ENCODE assay signal across 9 cellular contexts in the genomic region with DNA sequence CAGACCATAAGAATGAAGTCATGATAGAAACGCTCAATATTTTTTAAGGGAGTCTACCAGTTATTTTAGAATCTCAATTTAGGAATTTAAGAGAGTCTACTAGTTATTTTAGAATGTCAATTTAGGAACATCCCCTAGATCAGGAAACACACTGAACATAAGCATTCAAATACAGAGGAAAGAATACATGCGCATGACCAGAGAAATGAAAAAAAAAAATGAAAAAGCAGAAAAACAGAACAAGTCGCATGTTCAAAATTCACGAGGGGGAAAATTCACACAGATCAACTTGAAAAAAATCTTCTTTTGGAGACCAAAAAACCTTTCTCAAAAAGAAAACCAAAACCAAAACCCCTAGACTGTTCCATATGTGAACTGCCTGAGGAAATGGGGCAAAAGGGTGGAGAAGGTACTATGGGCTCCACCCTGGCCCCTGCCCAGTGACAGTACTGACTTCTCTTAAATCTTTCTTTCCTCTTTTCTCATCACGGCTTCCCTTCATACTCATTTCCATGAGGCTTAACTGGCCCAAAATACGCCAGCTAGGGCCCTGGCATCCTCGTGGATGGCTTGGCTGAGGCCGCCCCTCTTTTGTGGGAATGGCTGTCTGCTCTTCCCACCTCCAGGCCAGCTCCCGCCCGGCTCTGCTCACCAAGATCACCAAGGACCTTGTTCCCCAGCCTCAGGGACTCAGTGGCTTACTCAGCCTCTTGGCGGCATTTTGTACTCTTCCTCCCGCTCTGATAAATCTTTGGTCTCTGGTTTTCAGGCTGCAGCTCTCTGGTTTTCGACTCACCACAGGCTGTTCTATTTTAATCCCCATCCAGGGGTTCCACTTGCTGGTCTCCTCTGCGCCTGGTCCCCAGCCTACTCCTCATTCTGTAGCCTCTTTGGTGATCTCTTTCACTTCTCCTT. TPM values are rescaled to one million over a fixed set of nuclear protein-coding genes. Genes with fewer than 3 reads are reported as not detected.
DNase-seq lines count a peak whose midpoint lies in the region; ATAC-seq and TF ChIP-seq lines count a peak whose summit lies in the region.
"Had no signal": no experiment of that assay in that cellular context is flagged by ENCODE, and none has a peak within 500 bp of the region (broad histone marks: within the 10 kb centered on the region; RNA-seq: fewer than 3 reads in every experiment).

No MANE protein-coding gene starts in this region.

- H3K9ac ChIP-seq in mesendoderm (ENCODE audit: low read length) = no peak overlapping the region
- H3K9ac ChIP-seq: parathyroid adenoma had no signal

- no peak overlapping the region for H3K18ac ChIP-seq in mesendoderm (ENCODE audit: low read length)

- H2AFZ ChIP-seq in ACC112 (ENCODE audit: low read length, unreplicated experiment) (no peak overlapping the region), hepatocyte (no peak overlapping the region)
- H2AFZ ChIP-seq: parathyroid adenoma had no signal

- H3K9me2 ChIP-seq in hepatocyte (replicated peaks; ENCODE audit: insufficient read depth) = no peaks in the 10 kb centered on the region

- H3K4me1 ChIP-seq in ACC112 (ENCODE audit: control insufficient read depth, insufficient read depth, low read length, unreplicated experiment) (peaks cover 19% of the 10 kb centered on the region), mesendoderm (ENCODE audit: control insufficient read depth, low read depth, low read length) (peaks cover 6% of the 10 kb centered on the region), hepatocyte (ENCODE audit: insufficient read depth) (no peaks in the 10 kb centered on the region)

- peaks cover 15% of the 10 kb centered on the region for H3K36me3 Mint-ChIP-seq in activated T-helper 1 cell treated with anti-CD3 and anti-CD28 coated beads, Interleukin-12 subunit alpha, Interleukin-12 subunit beta, Interleukin-2, Interleukin-4 antibody, amounts not matched to agents 30 ng/mL and 10 ng/mL and 1 ng/mL, durations not matched to agents 14 hours and 24 hours and 36 hours (ENCODE audit: low read depth)

- peaks cover 74% of the 10 kb centered on the region for H3K4me1 Mint-ChIP-seq in activated T-helper 1 cell treated with anti-CD3 and anti-CD28 coated beads, Interleukin-12 subunit alpha, Interleukin-12 subunit beta, Interleukin-2, Interleukin-4 antibody, amounts not matched to agents 30 ng/mL and 10 ng/mL and 1 ng/mL, durations not matched to agents 14 hours and 24 hours and 36 hours (ENCODE audit: low read depth)

- no peak overlapping the region for H2BK120ac ChIP-seq in mesendoderm (ENCODE audit: low read depth, low read length)

- H3K79me1 ChIP-seq in mesendoderm (ENCODE audit: low read length) = peaks cover 17% of the 10 kb centered on the region

- TF ChIP-seq POLR2A in GM19099 (IDR thresholded peaks at IDR 0.05; ENCODE audit: extremely low read depth, insufficient read length, low read depth) = peak; percentile 24

- peak overlapping the region; percentile 25 for H2BK5ac ChIP-seq in mesendoderm (ENCODE audit: low read length)

- no peaks in the 10 kb centered on the region for H3K27me3 Mint-ChIP-seq in activated T-helper 1 cell treated with anti-CD3 and anti-CD28 coated beads, Interleukin-12 subunit alpha, Interleukin-12 subunit beta, Interleukin-2, Interleukin-4 antibody, amounts not matched to agents 30 ng/mL and 10 ng/mL and 1 ng/mL, durations not matched to agents 14 hours and 24 hours and 36 hours (ENCODE audit: insufficient read depth)

- no CpG with 5 or more reads among the region's 14 CpGs for WGBS in mesendoderm (ENCODE audit: extremely low coverage, insufficient coverage, low lambda C conversion rate)
- WGBS in hepatocyte (ENCODE audit: low lambda C conversion rate, missing lambda C conversion rate) = 88% methylated on average over 14 of the region's 14 CpGs

- TF ChIP-seq CTCF in hepatocyte (IDR thresholded peaks at IDR 0.05; ENCODE audit: poor library complexity) = no peak

- H4K8ac ChIP-seq in mesendoderm (ENCODE audit: low read depth, low read length) = no peak overlapping the region

- no peak overlapping the region for H2AK5ac ChIP-seq in mesendoderm (ENCODE audit: low read length)

- H2BK15ac ChIP-seq in mesendoderm (replicated peaks; ENCODE audit: low read depth) = no peak overlapping the region

- H3K4me2 ChIP-seq in mesendoderm (ENCODE audit: low read length) = no peak overlapping the region
- H3K4me2 ChIP-seq in hepatocyte = no peak overlapping the region

- peak overlapping the region; percentile 97 for H3K27ac Mint-ChIP-seq in activated T-helper 1 cell treated with anti-CD3 and anti-CD28 coated beads, Interleukin-12 subunit alpha, Interleukin-12 subunit beta, Interleukin-2, Interleukin-4 antibody, amounts not matched to agents 30 ng/mL and 10 ng/mL and 1 ng/mL, durations not matched to agents 14 hours and 24 hours and 36 hours

- DNase-seq in activated T-helper 1 cell treated with anti-CD3 and anti-CD28 coated beads, Interleukin-12 subunit alpha, Interleukin-12 subunit beta, Interleukin-2, Interleukin-4 antibody, amounts not matched to agents 30 ng/mL and 10 ng/mL and 1 ng/mL, durations not matched to agents 14 hours and 24 hours and 36 hours (ENCODE audit: low spot score) = peak; percentile 27
- DNase-seq in mesendoderm = no peak
- DNase-seq in putamen (ENCODE audit: low spot score) = no peak
- DNase-seq in activated effector memory CD4-positive, alpha-beta T cell treated with anti-CD3 and anti-CD28 coated beads, Interleukin-2, amount 50 U/mL, for 16 hours = no peak
- no peak for DNase-seq in hepatocyte (ENCODE audit: low spot score)

- peak overlapping the region; percentile 30 for H3K4me3 ChIP-seq in ACC112 (ENCODE audit: low read depth, low read length)
- no peak overlapping the region for H3K4me3 ChIP-seq in mesendoderm (ENCODE audit: low read length)
- no peak overlapping the region for H3K4me3 ChIP-seq in hepatocyte

- no peaks in the 10 kb centered on the region for H3K9me3 Mint-ChIP-seq in activated T-helper 1 cell treated with anti-CD3 and anti-CD28 coated beads, Interleukin-12 subunit alpha, Interleukin-12 subunit beta, Interleukin-2, Interleukin-4 antibody, amounts not matched to agents 30 ng/mL and 10 ng/mL and 1 ng/mL, durations not matched to agents 14 hours and 24 hours and 36 hours

- H3K23ac ChIP-seq in mesendoderm (ENCODE audit: low read length) = no peak overlapping the region

- no peaks in the 10 kb centered on the region for H4K20me1 ChIP-seq in hepatocyte (ENCODE audit: insufficient read depth, poor library complexity, severe bottlenecking)

- H3K56ac ChIP-seq in mesendoderm (ENCODE audit: low read length) = peak overlapping the region; percentile 6

- H3K4ac ChIP-seq in mesendoderm (ENCODE audit: low read depth, low read length) = no peak overlapping the region

- no peak overlapping the region for H4K5ac ChIP-seq in mesendoderm (ENCODE audit: low read length)

- peak; percentile 66 for ATAC-seq in HG03159 (IDR thresholded peaks at IDR 0.05; ENCODE audit: unreplicated experiment)

- H3K27ac ChIP-seq in ACC112 (ENCODE audit: low read depth, low read length) (peak overlapping the region; percentile 40), mesendoderm (ENCODE audit: low read depth, low read length) (no peak overlapping the region), hepatocyte (no peak overlapping the region)
- H3K27ac ChIP-seq: parathyroid adenoma had no signal

- H3K36me3 ChIP-seq in ACC112 (ENCODE audit: insufficient read depth, low read length) (no peaks in the 10 kb centered on the region; the same call in 1 of the 2 replicates), mesendoderm (ENCODE audit: control insufficient read depth, insufficient read depth, low read length) (peaks cover 2% of the 10 kb centered on the region), hepatocyte (replicated peaks; ENCODE audit: insufficient read depth, low read depth) (no peaks in the 10 kb centered on the region)

- peaks cover 70% of the 10 kb centered on the region for H3K79me2 ChIP-seq in ACC112 (ENCODE audit: control insufficient read depth, insufficient read depth, low read length, unreplicated experiment)
- H3K79me2 ChIP-seq in mesendoderm (ENCODE audit: control insufficient read depth, insufficient read depth, low read length) = peaks cover 54% of the 10 kb centered on the region
- peaks cover 93% of the 10 kb centered on the region for H3K79me2 ChIP-seq in hepatocyte

- H3K9me3 ChIP-seq in hepatocyte (ENCODE audit: low read depth) = no peaks in the 10 kb centered on the region

- H3K27me3 ChIP-seq in ACC112 (ENCODE audit: insufficient read depth, low read length) (no peaks in the 10 kb centered on the region), mesendoderm (ENCODE audit: insufficient read depth, low read length, poor library complexity) (no peaks in the 10 kb centered on the region), hepatocyte (no peaks in the 10 kb centered on the region)

- H3K4me3 Mint-ChIP-seq in activated T-helper 1 cell treated with anti-CD3 and anti-CD28 coated beads, Interleukin-12 subunit alpha, Interleukin-12 subunit beta, Interleukin-2, Interleukin-4 antibody, amounts not matched to agents 30 ng/mL and 10 ng/mL and 1 ng/mL, durations not matched to agents 14 hours and 24 hours and 36 hours = peak overlapping the region; percentile 86

- intact Hi-C loops in activated T-helper 1 cell treated with anti-CD3 and anti-CD28 coated beads, Interleukin-12 subunit alpha, Interleukin-12 subunit beta, Interleukin-2, Interleukin-4 antibody, amounts not matched to agents 30 ng/mL and 10 ng/mL and 1 ng/mL, durations not matched to agents 14 hours and 24 hours and 36 hours (cut with micrococcal nuclease) = loop anchor here (1.0 to 2.0 kb wide), 3 partner anchors 8 to 45 kb away; no protein-coding TSS in a partner anchor

RNA-seq across cellular contexts. Expression of gene ZBTB2, which starts 11.2 kb away (rescaled TPM):
- total RNA-seq in activated T-helper 1 cell treated with anti-CD3 and anti-CD28 coated beads, Interleukin-12 subunit alpha, Interleukin-12 subunit beta, Interleukin-2, Interleukin-4 antibody, amounts not matched to agents 30 ng/mL and 10 ng/mL and 1 ng/mL, durations not matched to agents 14 hours and 24 hours and 36 hours = 24.0 and 24.3 TPM in 2 replicates
- polyA plus RNA-seq in mesendoderm (2013, experiment 1 of 2) = 31.9 TPM
- 32.4 TPM for polyA plus RNA-seq in mesendoderm (2013, experiment 2 of 2)
- total RNA-seq in hepatocyte = 17.3 and 17.4 TPM in 2 replicates
- 10.2 and 10.6 TPM in 2 replicates for polyA plus RNA-seq in hepatocyte
